Comparison of ENCODE assay signal across 1 cellular context in genomic region chr4:46388860-46389259, GRCh38.
TF ChIP-seq lines count a peak whose summit lies in the region.

No MANE protein-coding gene starts in this region.

TF ChIP-seq in HEK293, 187 proteins besides CTCF, POLR2A, EP300 and RAD21 (continued from another document):
- no peak for TF ChIP-seq ZSCAN5A (tag by site-specific recombination; IDR thresholded peaks at IDR 0.05)
TF ChIP-seq in HEK293: peak in this region for 0.
